ENCODE assay signal across 9 cellular contexts in the genomic region with DNA sequence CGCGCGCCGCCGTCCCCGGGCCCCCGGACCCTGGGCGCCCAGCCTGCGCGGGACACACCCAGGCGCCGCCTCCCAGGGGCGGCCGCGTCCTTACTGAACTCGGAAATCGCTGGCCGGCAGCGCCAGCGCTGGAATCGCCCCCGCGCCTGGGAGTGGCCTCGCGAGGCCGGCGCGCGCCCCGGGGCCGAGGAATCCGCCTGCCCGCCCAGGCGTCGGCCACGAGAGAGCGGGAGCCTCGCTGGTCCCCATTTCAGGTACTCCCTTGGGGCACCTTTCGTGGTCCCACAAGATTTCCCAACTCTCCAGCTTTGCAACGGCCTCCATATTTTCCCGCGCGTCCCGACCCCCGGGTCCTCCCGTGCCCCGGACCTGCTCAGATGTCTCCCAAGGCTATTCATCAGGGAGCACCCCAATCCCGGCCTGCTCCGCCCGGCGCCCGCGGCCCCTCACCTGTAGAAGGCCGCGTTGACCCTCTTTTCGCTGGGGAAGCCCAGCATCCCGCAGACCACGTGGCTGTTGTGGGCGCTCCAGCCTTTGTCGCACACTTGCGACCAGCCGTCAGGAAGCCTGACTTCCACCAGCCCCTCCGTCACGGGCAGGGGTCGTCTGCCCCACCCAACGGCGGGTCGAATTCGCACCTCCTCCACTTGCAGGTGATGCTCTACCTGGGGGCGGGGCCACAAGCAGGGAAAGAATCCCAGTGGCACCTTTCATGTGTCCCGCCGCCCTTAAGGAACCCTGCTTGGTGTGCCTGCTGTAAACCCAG. TPM values are rescaled to one million over a fixed set of nuclear protein-coding genes. Genes with fewer than 3 reads are reported as not detected.
A peak's percentile ranks its signal among the peaks of the same experiment; 100 is the strongest.
DNase-seq lines count a peak whose midpoint lies in the region; ATAC-seq and FAIRE-seq lines count a peak whose summit lies in the region.
"Had no signal": no experiment of that assay in that cellular context is flagged by ENCODE, and none has a peak within 500 bp of the region (broad histone marks: within the 10 kb centered on the region; RNA-seq: fewer than 3 reads in every experiment).

No MANE protein-coding gene starts in this region.

- DNase-seq in COLO829 (ENCODE audit: low spot score), result peak; percentile 73
- DNase-seq in NCI-H510A treated with DMSO at 0.1 percent for 48 hours (lab: John Stamatoyannopoulos, UW), result peak; percentile 82
- peak; percentile 78 for DNase-seq in astrocyte of the hippocampus (ENCODE audit: low read depth, low spot score)
- peak; percentile 72 for DNase-seq in small intestine

- FAIRE-seq in small intestine (lab: Jason Lieb, UNC), result no peak
- FAIRE-seq: TTC549 had no signal

- peak overlapping the region; percentile 83; the same call in 1 of the 2 replicates for H3K9ac ChIP-seq in iPS-20b (ENCODE audit: low read depth, low read length)

- H3K4me1 ChIP-seq in iPS-20b (ENCODE audit: insufficient read depth, low read length), result peaks cover 18% of the 10 kb centered on the region
- peaks cover 0 to 3% of the 10 kb centered on the region in 2 donors for H3K4me1 ChIP-seq in small intestine (ENCODE audit: control insufficient read depth in 2 of 2, insufficient read depth in 1 of 2, low read depth in 1 of 2, low read length in 1 of 2)

- H3K9me3 ChIP-seq in iPS-20b (ENCODE audit: insufficient read depth, low read depth, low read length) (no peaks in the 10 kb centered on the region), small intestine (ENCODE audit: control insufficient read depth, low read depth) (no peaks in the 10 kb centered on the region)

- 1 to 2% (median 1%) methylated on average over 57 to 72 of the region's 72 CpGs for WGBS in small intestine, 3 donors

- H3K27ac ChIP-seq in iPS-20b (ENCODE audit: low read length) (no peak overlapping the region), small intestine (ENCODE audit: low read depth in 1 of 2, low read length in 1 of 2) (no peak overlapping the region)

- no peaks in the 10 kb centered on the region for H3K36me3 ChIP-seq in iPS-20b (ENCODE audit: insufficient read depth, low read depth, low read length)
- H3K36me3 ChIP-seq in small intestine (ENCODE audit: control insufficient read depth in 2 of 2, insufficient read depth in 2 of 2, low read length in 2 of 2), result no peaks in the 10 kb centered on the region

- H3K4me3 ChIP-seq in iPS-20b (ENCODE audit: low read length) (peak overlapping the region; percentile 73), small intestine (ENCODE audit: low read depth in 1 of 2, low read length in 2 of 2) (peak overlapping the region; percentile 19 to 42)

- H3K27me3 ChIP-seq in iPS-20b (ENCODE audit: insufficient read depth, low read length), result peaks cover 69% of the 10 kb centered on the region
- H3K27me3 ChIP-seq in small intestine (ENCODE audit: control insufficient read depth in 2 of 2, insufficient read depth in 2 of 2, low read length in 2 of 2), result peaks cover 0 to 3% of the 10 kb centered on the region in 2 donors

- ATAC-seq in GM19351 (IDR thresholded peaks at IDR 0.05; ENCODE audit: unreplicated experiment) (peak; percentile 38), HG02884 (IDR thresholded peaks at IDR 0.05; ENCODE audit: unreplicated experiment) (no peak), HG03520 (IDR thresholded peaks at IDR 0.05; ENCODE audit: unreplicated experiment) (no peak)

RNA-seq across cellular contexts. Expression of gene LOXL3, which starts 4.6 kb away (rescaled TPM):
- 1 to 10 TPM in 1 of 3 donors, under 1 TPM in 2; 0.22 to 2.3 (median 0.27) TPM for polyA plus RNA-seq in small intestine

RNA-seq across cellular contexts. Expression of gene DOK1, which starts 5.4 kb away (rescaled TPM):
- 10 to 100 TPM in 2 of 3 donors, 1 to 10 TPM in 1; 9.6 to 17.7 (median 15.4) TPM for polyA plus RNA-seq in small intestine

RNA-seq across cellular contexts. Expression of gene HTRA2, which starts 19.4 kb away (rescaled TPM):
- 10 to 100 TPM; 20.4 to 42.3 (median 30.8) TPM for polyA plus RNA-seq in small intestine

RNA-seq across cellular contexts. Expression of gene AUP1, which starts 19.6 kb away (rescaled TPM):
- 100 to 1,000 TPM; 179 to 237 (median 201) TPM for polyA plus RNA-seq in small intestine

RNA-seq across cellular contexts. Expression of gene DQX1, which starts 23.1 kb away (rescaled TPM):
- 100 to 1,000 TPM in 1 of 3 donors, 10 to 100 TPM in 2; 20.0 to 106 (median 59.2) TPM for polyA plus RNA-seq in small intestine
